19 cellular contexts compared by ENCODE assay signal in the genomic region with DNA sequence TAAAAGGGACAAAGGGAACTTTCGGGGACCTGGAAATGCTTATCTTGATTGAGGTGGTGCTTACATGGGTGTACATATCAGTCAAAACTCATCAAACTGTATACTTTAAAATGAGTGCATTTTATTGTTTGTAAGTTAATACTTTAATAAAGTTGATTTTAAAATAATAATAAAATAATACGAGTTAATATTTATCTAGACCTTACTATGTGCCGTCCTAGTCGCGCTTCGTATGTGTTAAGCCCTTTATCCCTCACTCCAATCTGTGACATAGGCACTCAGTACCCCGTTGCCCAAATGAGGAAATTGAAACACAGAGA. TPM values are rescaled to one million over a fixed set of nuclear protein-coding genes. Genes with fewer than 3 reads are reported as not detected.
DNase-seq lines count a peak whose midpoint lies in the region; ATAC-seq, FAIRE-seq and TF ChIP-seq lines count a peak whose summit lies in the region.
"Had no signal": no experiment of that assay in that cellular context is flagged by ENCODE, and none has a peak within 500 bp of the region (broad histone marks: within the 10 kb centered on the region; RNA-seq: fewer than 3 reads in every experiment).

No MANE protein-coding gene starts in this region.

- no CpG with 5 or more reads among the region's 7 CpGs for WGBS in IMR-90 (ENCODE audit: extremely low coverage in 2 of 2, insufficient read length in 1 of 2), 2 experiments
- 33% methylated on average over 7 of the region's 7 CpGs; no CpG with 5 or more reads in 1 of the 2 experiments for WGBS in H1 (ENCODE audit: extremely low coverage in 1 of 2, insufficient coverage in 1 of 2, insufficient read length in 1 of 2, insufficient replicate concordance in 2 of 2, low coverage in 1 of 2, low lambda C conversion rate in 2 of 2, missing lambda C conversion rate in 1 of 2), 2 experiments
- WGBS in suprapubic skin: 64% methylated on average over 7 of the region's 7 CpGs

- H2AFZ ChIP-seq in IMR-90 (replicated peaks; ENCODE audit: low read length, poor library complexity): no peak overlapping the region
- peak overlapping the region; percentile 90 for H2AFZ ChIP-seq in H1 (ENCODE audit: low read length)

- TF ChIP-seq CTCF in IMR-90 (conservative IDR thresholded peaks at IDR 0.05; ENCODE audit: low read depth, low read length) (no peak), H1 (IDR thresholded peaks at IDR 0.05; ENCODE audit: control extremely low read depth in 1 of 3, insufficient read depth in 1 of 3, low read depth in 1 of 3, low read length in 3 of 3) (no peak), suprapubic skin (IDR thresholded peaks at IDR 0.05) (no peak)

- no peaks in the 10 kb centered on the region for H3K79me2 ChIP-seq in H1 (ENCODE audit: control insufficient read depth in 1 of 2, insufficient read depth in 2 of 2, low read length in 2 of 2)
- H3K79me2 ChIP-seq: parathyroid adenoma had no signal

- H3K79me1 ChIP-seq in IMR-90 (ENCODE audit: low read depth in 1 of 2, low read length in 2 of 2): no peaks in the 10 kb centered on the region
- H3K79me1 ChIP-seq in H1 (ENCODE audit: low read depth, low read length): no peaks in the 10 kb centered on the region

- dilution Hi-C loops in IMR-90 (cut with HindIII; ENCODE audit: low sequenced_read_pairs, unreplicated experiment): no loop called here

- no peak for DNase-seq in IMR-90
- DNase-seq in H1 (ENCODE audit: low read depth in 1 of 2, low spot score in 2 of 2): no peak
- DNase-seq in suprapubic skin (ENCODE audit: low spot score in 2 of 2): no peak
- no peak for DNase-seq in activated effector memory CD4-positive, alpha-beta T cell treated with anti-CD3 and anti-CD28 coated beads, Interleukin-2, amount 50 U/mL, for 16 hours
- DNase-seq in NCI-H146 (lab: John Stamatoyannopoulos, UW): no peak
- DNase-seq in activated CD4-positive, alpha-beta memory T cell treated with anti-CD3 and anti-CD28 coated beads for 36 hours: no peak
- DNase-seq: activated CD8-positive, alpha-beta memory T cell treated with anti-CD3 and anti-CD28 coated beads, Interleukin-2, amount 10 ng/mL, durations not matched to agents 7 days and 5 days; activated naive CD4-positive, alpha-beta T cell treated with Interleukin-2 at 50 U/mL for 16 hours; heart right ventricle; NCI-H1092 treated with DMSO at 0.1 percent for 48 hours; NCI-H510A; SW 1271 had no signal

- H2BK20ac ChIP-seq in IMR-90 (ENCODE audit: low read depth, low read length) (no peak overlapping the region), H1 (ENCODE audit: low read length) (peak overlapping the region; percentile 73; the same call in 1 of the 2 replicates)

- H3K4me2 ChIP-seq in IMR-90 (ENCODE audit: low read depth, low read length) (peak overlapping the region; percentile 35; the same call in 1 of the 2 replicates), H1 (ENCODE audit: insufficient read depth in 1 of 2, low read depth in 2 of 2, low read length in 2 of 2) (peak overlapping the region; percentile 93 to 94; a peak in 3 of 4 replicates)

- peaks cover 4% of the 10 kb centered on the region; the same call in 1 of the 2 replicates for H3K23me2 ChIP-seq in H1 (ENCODE audit: low read depth, low read length)

- H3K36me3 Mint-ChIP-seq in activated CD4-positive, alpha-beta memory T cell treated with anti-CD3 and anti-CD28 coated beads for 36 hours: no peaks in the 10 kb centered on the region
- H3K36me3 Mint-ChIP-seq: activated CD8-positive, alpha-beta memory T cell treated with anti-CD3 and anti-CD28 coated beads, Interleukin-2, amount 10 ng/mL, durations not matched to agents 7 days and 5 days had no signal

- H4K8ac ChIP-seq in IMR-90 (ENCODE audit: low read depth in 2 of 2, low read length in 2 of 2) (no peak overlapping the region), H1 (ENCODE audit: extremely low read depth, insufficient read depth, low read length) (no peak overlapping the region)

- no peak overlapping the region for H3K4me3 ChIP-seq in IMR-90 (ENCODE audit: insufficient read depth, low read depth, low read length)
- H3K4me3 ChIP-seq in H1 (ENCODE audit: extremely low read depth in 1 of 4, insufficient read depth in 2 of 4, low read depth in 3 of 4, low read length in 4 of 4): peak overlapping the region; percentile 35 to 59 (median 42); a peak in 7 of 8 replicates
- H3K4me3 ChIP-seq in muscle layer of duodenum (ENCODE audit: low read depth in 1 of 2, low read length in 2 of 2): peak overlapping the region; percentile 54 to 60
- peak overlapping the region; percentile 16 for H3K4me3 ChIP-seq in suprapubic skin

- FAIRE-seq in H1 (lab: Jason Lieb, UNC): no peak

- peaks cover 71% of the 10 kb centered on the region for H3K27me3 ChIP-seq in IMR-90 (ENCODE audit: control insufficient read depth, insufficient read depth, low read length)
- peaks cover 0 to 31% (median 17%) of the 10 kb centered on the region in 4 experiments; a peak in 6 of 7 replicates for H3K27me3 ChIP-seq in H1 (replicated peaks in 1 of 4; ENCODE audit: control insufficient read depth in 3 of 4, extremely low read depth in 1 of 4, insufficient read depth in 3 of 4, low read length in 3 of 4)
- H3K27me3 ChIP-seq in muscle layer of duodenum (ENCODE audit: low read depth, low read length): no peaks in the 10 kb centered on the region
- H3K27me3 ChIP-seq in suprapubic skin: no peaks in the 10 kb centered on the region
- H3K27me3 ChIP-seq: vagina had no signal

- H2BK5ac ChIP-seq in IMR-90 (ENCODE audit: low read depth, low read length, poor library complexity, severe bottlenecking) (no peak overlapping the region), H1 (ENCODE audit: low read depth, low read length) (peak overlapping the region; percentile 22; the same call in 1 of the 2 replicates)

- H3K27ac ChIP-seq in IMR-90 (ENCODE audit: insufficient read depth, low read length): no peak overlapping the region
- H3K27ac ChIP-seq in H1 (ENCODE audit: low read depth, low read length): no peak overlapping the region
- H3K27ac ChIP-seq in muscle layer of duodenum (ENCODE audit: low read length): peak overlapping the region; percentile 21
- H3K27ac ChIP-seq in suprapubic skin: no peak overlapping the region
- H3K27ac ChIP-seq: C4-2B, parathyroid adenoma, vagina, VCaP had no signal

- H3K9me3 ChIP-seq in IMR-90 (ENCODE audit: control insufficient read depth, insufficient read depth, low read length) (no peaks in the 10 kb centered on the region), H1 (ENCODE audit: insufficient read depth in 2 of 2, low read depth in 1 of 2, low read length in 1 of 2) (no peaks in the 10 kb centered on the region), muscle layer of duodenum (ENCODE audit: control insufficient read depth in 1 of 2, low read length in 2 of 2) (no peaks in the 10 kb centered on the region), suprapubic skin (no peaks in the 10 kb centered on the region)
- H3K9me3 ChIP-seq: heart right ventricle, vagina had no signal

- no peak overlapping the region for H2AK5ac ChIP-seq in IMR-90 (ENCODE audit: low read depth, low read length)
- H2AK5ac ChIP-seq in H1 (ENCODE audit: low read depth, low read length): no peak overlapping the region; the same call in 1 of the 2 replicates

- no peaks in the 10 kb centered on the region for H3K36me3 ChIP-seq in IMR-90 (ENCODE audit: control insufficient read depth, insufficient read depth, low read length)
- no peaks in the 10 kb centered on the region for H3K36me3 ChIP-seq in H1 (ENCODE audit: control insufficient read depth in 2 of 4, insufficient read depth in 4 of 4, low read length in 3 of 4)
- no peaks in the 10 kb centered on the region for H3K36me3 ChIP-seq in muscle layer of duodenum (ENCODE audit: control insufficient read depth in 1 of 2, insufficient read depth in 2 of 2, low read length in 2 of 2)
- no peaks in the 10 kb centered on the region for H3K36me3 ChIP-seq in suprapubic skin
- H3K36me3 ChIP-seq: heart right ventricle, vagina had no signal

- no peak overlapping the region for H3K4me3 Mint-ChIP-seq in activated CD4-positive, alpha-beta memory T cell treated with anti-CD3 and anti-CD28 coated beads for 36 hours
- H3K4me3 Mint-ChIP-seq: activated CD8-positive, alpha-beta memory T cell treated with anti-CD3 and anti-CD28 coated beads, Interleukin-2, amount 10 ng/mL, durations not matched to agents 7 days and 5 days had no signal

- H3K23ac ChIP-seq in IMR-90 (ENCODE audit: low read depth, low read length) (no peak overlapping the region), H1 (ENCODE audit: insufficient read length) (no peak overlapping the region)

- H3K27ac Mint-ChIP-seq in activated CD4-positive, alpha-beta memory T cell treated with anti-CD3 and anti-CD28 coated beads for 36 hours: no peak overlapping the region
- H3K27ac Mint-ChIP-seq: activated CD8-positive, alpha-beta memory T cell treated with anti-CD3 and anti-CD28 coated beads, Interleukin-2, amount 10 ng/mL, durations not matched to agents 7 days and 5 days had no signal

- TF ChIP-seq EP300 in H1 (IDR thresholded peaks at IDR 0.05; ENCODE audit: borderline replicate concordance in 1 of 2, low read depth in 2 of 2, low read length in 2 of 2) (no peak), suprapubic skin (IDR thresholded peaks at IDR 0.05) (no peak)

- H3K9me1 ChIP-seq in IMR-90 (ENCODE audit: insufficient read depth, low read length): no peaks in the 10 kb centered on the region

- H2BK15ac ChIP-seq in IMR-90 (ENCODE audit: low read depth, low read length): no peak overlapping the region
- no peak overlapping the region for H2BK15ac ChIP-seq in H1 (ENCODE audit: low read length)

- POLR2A ChIA-PET in IMR-90 (lab: Charles Lee; ENCODE audit: unreplicated experiment) (no interaction called here), H1 (lab: Charles Lee; ENCODE audit: partially characterized antibody) (interaction anchor here (0.6 to 1.8 kb wide), 8 partner anchors 9 to 156 kb away, joined by 3 to 7 read pairs (median 5); no protein-coding TSS in a partner anchor)
- POLR2A ChIA-PET in activated CD4-positive, alpha-beta memory T cell treated with anti-CD3 and anti-CD28 coated beads for 36 hours (lab: Charles Lee): no interaction called here

- TF ChIP-seq RAD21 in IMR-90 (IDR thresholded peaks at IDR 0.05; ENCODE audit: low read length) (no peak), H1 (IDR thresholded peaks at IDR 0.05 in 1 of 2, conservative IDR thresholded peaks at IDR 0.05 in 1 of 2; ENCODE audit: low read depth in 2 of 2, low read length in 2 of 2) (no peak)

- intact Hi-C loops in IMR-90 (cut with micrococcal nuclease): no loop called here
- intact Hi-C loops in activated CD4-positive, alpha-beta memory T cell treated with anti-CD3 and anti-CD28 coated beads for 36 hours (cut with micrococcal nuclease): no loop called here

- H4K91ac ChIP-seq in IMR-90 (ENCODE audit: insufficient read depth, low read depth, low read length): no peak overlapping the region
- peak overlapping the region; percentile 45 for H4K91ac ChIP-seq in H1 (replicated peaks; ENCODE audit: insufficient read length, low read length)

- H3K4ac ChIP-seq in IMR-90 (ENCODE audit: low read depth, low read length): no peak overlapping the region
- no peak overlapping the region for H3K4ac ChIP-seq in H1 (replicated peaks; ENCODE audit: insufficient read length, low read depth, low read length)

- ATAC-seq in IMR-90 (ENCODE audit: low read depth): no peak
- ATAC-seq: activated CD8-positive, alpha-beta memory T cell treated with anti-CD3 and anti-CD28 coated beads, Interleukin-2, amount 10 ng/mL, durations not matched to agents 7 days and 5 days; Panc1 had no signal

- H3K9ac ChIP-seq in IMR-90 (ENCODE audit: low read depth, low read length): no peak overlapping the region
- peak overlapping the region in 2 of 4 experiments; percentile 63 to 81; a peak in 2 of 7 replicates for H3K9ac ChIP-seq in H1 (replicated peaks in 1 of 4; ENCODE audit: extremely low read depth in 1 of 4, low read depth in 3 of 4, low read length in 3 of 4)
- H3K9ac ChIP-seq: parathyroid adenoma had no signal

- H3K14ac ChIP-seq in IMR-90 (replicated peaks; ENCODE audit: low read depth, low read length): no peak overlapping the region
- no peak overlapping the region for H3K14ac ChIP-seq in H1 (ENCODE audit: insufficient read length)

- H3K56ac ChIP-seq in IMR-90 (ENCODE audit: extremely low read depth, insufficient read depth, low read length) (no peak overlapping the region), H1 (replicated peaks; ENCODE audit: insufficient read length, low read depth, low read length) (no peak overlapping the region)

- H2BK12ac ChIP-seq in H1 (ENCODE audit: low read depth, low read length): peak overlapping the region; percentile 78; the same call in 1 of the 2 replicates

- TF ChIP-seq POLR2A in IMR-90 (IDR thresholded peaks at IDR 0.05; ENCODE audit: low read depth, low read length): no peak
- no peak for TF ChIP-seq POLR2A in H1 (IDR thresholded peaks at IDR 0.05; ENCODE audit: control extremely low read depth in 1 of 2, low read depth in 2 of 2, low read length in 2 of 2)
- TF ChIP-seq POLR2A in suprapubic skin (IDR thresholded peaks at IDR 0.05): no peak

- H2BK120ac ChIP-seq in IMR-90 (ENCODE audit: low read depth, low read length) (no peak overlapping the region), H1 (replicated peaks; ENCODE audit: low read depth, low read length) (no peak overlapping the region)

- no peaks in the 10 kb centered on the region for H3K4me1 Mint-ChIP-seq in activated CD4-positive, alpha-beta memory T cell treated with anti-CD3 and anti-CD28 coated beads for 36 hours (ENCODE audit: low read depth)
- H3K4me1 Mint-ChIP-seq: activated CD8-positive, alpha-beta memory T cell treated with anti-CD3 and anti-CD28 coated beads, Interleukin-2, amount 10 ng/mL, durations not matched to agents 7 days and 5 days had no signal

- peaks cover 27% of the 10 kb centered on the region for H3K27me3 Mint-ChIP-seq in activated CD4-positive, alpha-beta memory T cell treated with anti-CD3 and anti-CD28 coated beads for 36 hours

- H3K4me1 ChIP-seq in IMR-90 (ENCODE audit: control insufficient read depth, insufficient read depth, low read length) (peaks cover 2% of the 10 kb centered on the region), H1 (replicated peaks in 1 of 4; ENCODE audit: control insufficient read depth in 3 of 4, insufficient read depth in 4 of 4, low read length in 3 of 4) (peaks cover 2 to 26% (median 11%) of the 10 kb centered on the region in 4 experiments; a peak in 6 of 7 replicates), muscle layer of duodenum (ENCODE audit: control insufficient read depth in 1 of 2, insufficient read depth in 2 of 2, low read length in 2 of 2) (peaks cover 6 to 16% of the 10 kb centered on the region in 2 donors), suprapubic skin (peaks cover 65% of the 10 kb centered on the region)
- H3K4me1 ChIP-seq: parathyroid adenoma had no signal

- in situ Hi-C loops in IMR-90 (cut with MboI; ENCODE audit: low sequenced_read_pairs): no loop called here

- H3K18ac ChIP-seq in IMR-90 (ENCODE audit: low read depth, low read length) (no peak overlapping the region), H1 (ENCODE audit: extremely low read depth, low read length) (peak overlapping the region; percentile 33; the same call in 1 of the 2 replicates)

- no peaks in the 10 kb centered on the region for H3K9me3 Mint-ChIP-seq in activated CD4-positive, alpha-beta memory T cell treated with anti-CD3 and anti-CD28 coated beads for 36 hours

- H4K5ac ChIP-seq in IMR-90 (ENCODE audit: low read depth, low read length): no peak overlapping the region
- no peak overlapping the region for H4K5ac ChIP-seq in H1 (ENCODE audit: insufficient read length, low read depth, low read length)

- no TSS peak for BruUV-seq in IMR-90 (replicated peaks; lab: Mats Ljungman, UMichigan)

- H2AK9ac ChIP-seq in IMR-90 (replicated peaks; ENCODE audit: low read depth, low read length, poor library complexity): no peak overlapping the region

- CTCF ChIA-PET in IMR-90 (lab: Yijun Ruan, JAX) (interaction anchor here (1.2 kb wide), 1 partner anchor 46 kb away, joined by 3 read pairs; no protein-coding TSS in a partner anchor), H1 (lab: Charles Lee; ENCODE audit: partially characterized antibody) (interaction anchor here (0.6 to 2.0 kb wide), 4 partner anchors 19 to 97 kb away, joined by 3 to 8 read pairs (median 4); no protein-coding TSS in a partner anchor)
- CTCF ChIA-PET in activated CD4-positive, alpha-beta memory T cell treated with anti-CD3 and anti-CD28 coated beads for 36 hours (lab: Charles Lee): no interaction called here

- no peaks in the 10 kb centered on the region for H4K20me1 ChIP-seq in IMR-90 (ENCODE audit: insufficient read depth, low read length)
- no peaks in the 10 kb centered on the region for H4K20me1 ChIP-seq in H1 (replicated peaks in 1 of 2; ENCODE audit: control insufficient read depth in 1 of 2, insufficient read depth in 2 of 2, low read length in 2 of 2)

RNA-seq across cellular contexts. Expression of gene PDYN, which starts 47.5 kb away (rescaled TPM):
- total RNA-seq in IMR-90 (2012; rRNA removed) (not detected in 2 replicates), suprapubic skin (not detected)
- polyA plus RNA-seq in IMR-90 (2012; rRNA removed) (not detected in 2 replicates), H1 (2011; rRNA removed) (0.46 and 0.60 TPM in 2 replicates)
- not detected in 2 replicates for polyA plus RNA-seq in IMR-90 (2012; cell fraction: cytosol; rRNA removed)
- not detected in 2 replicates for polyA plus RNA-seq in IMR-90 (2012; cell fraction: nucleus; rRNA removed; ENCODE audit: low replicate concordance)
- 0.54 and 0.63 TPM in 2 replicates for total RNA-seq in H1 (2021; fragmentation: NEBNext Ultra II Directional; extraction: Animal tissue kit (Norgen Biotek cat#: 25700))
- polyA plus RNA-seq in H1 (2011; cell fraction: cytosol; rRNA removed): 0.56 TPM
- polyA plus RNA-seq in H1 (2011; cell fraction: nucleus; rRNA removed): 0.40 TPM
- 0.43 to 0.94 TPM (median 0.65 TPM) in 4 replicates for polyA plus RNA-seq in H1 (2012, experiment 1 of 2)
- polyA plus RNA-seq in H1 (2012, experiment 2 of 2): 0.35 TPM
- 0.36 TPM for polyA plus RNA-seq in H1 (2013, experiment 1 of 2)
- polyA plus RNA-seq in H1 (2013, experiment 2 of 2): 0.53 TPM
- polyA minus RNA-seq in H1 (2011; rRNA and poly(A)+ RNA removed): 0.41 and 0.71 TPM in 2 replicates
- 0.44 TPM for polyA minus RNA-seq in H1 (2011; cell fraction: cytosol; rRNA and poly(A)+ RNA removed)
- 0.60 TPM for polyA minus RNA-seq in H1 (2011; cell fraction: nucleus; rRNA and poly(A)+ RNA removed)
- total RNA-seq in activated CD4-positive, alpha-beta memory T cell treated with anti-CD3 and anti-CD28 coated beads for 36 hours: not detected
- total RNA-seq: activated CD8-positive, alpha-beta memory T cell treated with anti-CD3 and anti-CD28 coated beads, Interleukin-2, amount 10 ng/mL, durations not matched to agents 7 days and 5 days; heart right ventricle; left ventricle myocardium superior; vagina had no signal
- polyA plus RNA-seq: heart right ventricle had no signal

RNA-seq across cellular contexts. Expression of gene SIRPA, which starts 51.2 kb away (rescaled TPM):
- 9.7 and 9.9 TPM in 2 replicates for total RNA-seq in IMR-90 (2012; rRNA removed)
- polyA plus RNA-seq in IMR-90 (2012; rRNA removed): 37.2 and 40.2 TPM in 2 replicates
- 25.7 and 34.3 TPM in 2 replicates for polyA plus RNA-seq in IMR-90 (2012; cell fraction: cytosol; rRNA removed)
- 30.5 and 36.1 TPM in 2 replicates for polyA plus RNA-seq in IMR-90 (2012; cell fraction: nucleus; rRNA removed; ENCODE audit: low replicate concordance)
- total RNA-seq in H1 (2021; fragmentation: NEBNext Ultra II Directional; extraction: Animal tissue kit (Norgen Biotek cat#: 25700)): 4.3 and 4.4 TPM in 2 replicates
- 3.9 and 5.7 TPM in 2 replicates for polyA plus RNA-seq in H1 (2011; rRNA removed)
- 3.2 TPM for polyA plus RNA-seq in H1 (2011; cell fraction: cytosol; rRNA removed)
- 6.7 TPM for polyA plus RNA-seq in H1 (2011; cell fraction: nucleus; rRNA removed)
- 4.9 to 6.1 TPM (median 5.2 TPM) in 4 replicates for polyA plus RNA-seq in H1 (2012, experiment 1 of 2)
- 4.8 TPM for polyA plus RNA-seq in H1 (2012, experiment 2 of 2)
- 2.9 TPM for polyA plus RNA-seq in H1 (2013, experiment 1 of 2)
- polyA plus RNA-seq in H1 (2013, experiment 2 of 2): 3.1 TPM
- polyA minus RNA-seq in H1 (2011; rRNA and poly(A)+ RNA removed): 3.2 and 3.4 TPM in 2 replicates
- 3.3 TPM for polyA minus RNA-seq in H1 (2011; cell fraction: cytosol; rRNA and poly(A)+ RNA removed)
- 3.0 TPM for polyA minus RNA-seq in H1 (2011; cell fraction: nucleus; rRNA and poly(A)+ RNA removed)
- 10 to 100 TPM; 30.3 to 53.3 (median 47.3) TPM for total RNA-seq in suprapubic skin
- not detected for total RNA-seq in activated CD4-positive, alpha-beta memory T cell treated with anti-CD3 and anti-CD28 coated beads for 36 hours
- total RNA-seq: activated CD8-positive, alpha-beta memory T cell treated with anti-CD3 and anti-CD28 coated beads, Interleukin-2, amount 10 ng/mL, durations not matched to agents 7 days and 5 days had no signal
